Comparison of ENCODE assay signal across 30 cellular contexts in genomic region chr4:5573965-5574364, GRCh38.
"Had no signal": no experiment of that assay in that cellular context is flagged by ENCODE, and none has a peak within 500 bp of the region (broad histone marks: within the 10 kb centered on the region; RNA-seq: fewer than 3 reads in every experiment).

No MANE protein-coding gene starts in this region.

- H3K27ac Mint-ChIP-seq: naive thymus-derived CD4-positive, alpha-beta T cell; natural killer cell; nephron; progenitor cell of endocrine pancreas; stimulated activated memory B cell treated with anti-CD40 and anti-IgM and Interleukin-4, amounts not matched to agents 10 μg/mL and 1 μg/mL and 100 μg/mL, for 72 hours; stimulated activated naive CD8-positive, alpha-beta T cell treated with anti-CD3 and anti-CD28 coated beads, Interleukin-15, amount 100 ng/mL, for 72 hours; type B pancreatic cell had no signal

- H3K4me1 ChIP-seq: parathyroid adenoma, psoas muscle, right lobe of liver, sigmoid colon, suprapubic skin, testis, tibial artery, transverse colon, upper lobe of right lung, uterus had no signal

- H3K36me3 ChIP-seq: ovary, right lobe of liver, transverse colon, uterus had no signal

- H3K27me3 ChIP-seq: ovary, right lobe of liver, sigmoid colon, suprapubic skin, testis, tibial artery, transverse colon, upper lobe of right lung, uterus had no signal

- H3K27ac ChIP-seq: ovary, parathyroid adenoma, psoas muscle, right lobe of liver, sigmoid colon, suprapubic skin, testis, tibial artery, transverse colon, upper lobe of right lung, uterus had no signal

- H3K9ac ChIP-seq: parathyroid adenoma had no signal

- H3K4me3 Mint-ChIP-seq: naive thymus-derived CD4-positive, alpha-beta T cell; natural killer cell; nephron; neural crest cell; stimulated activated memory B cell treated with anti-CD40 and anti-IgM and Interleukin-4, amounts not matched to agents 10 μg/mL and 1 μg/mL and 100 μg/mL, for 72 hours; stimulated activated naive CD8-positive, alpha-beta T cell treated with anti-CD3 and anti-CD28 coated beads, Interleukin-15, amount 100 ng/mL, for 72 hours; type B pancreatic cell had no signal

- H3K9me3 ChIP-seq: ovary, psoas muscle, right lobe of liver, sigmoid colon, suprapubic skin, testis, tibial artery, transverse colon, upper lobe of right lung, uterus had no signal

- DNase-seq: naive thymus-derived CD4-positive, alpha-beta T cell; natural killer cell; occipital lobe; ovary; posterior cingulate gyrus; psoas muscle; right cardiac atrium; right lobe of liver; sigmoid colon; small intestine; stimulated activated CD4-positive, alpha-beta T cell treated with anti-CD3 and anti-CD28 coated beads, Interleukin-1b, Interleukin-23, amount 100 ng/mL, for 48 hours; stimulated activated CD4-positive, alpha-beta T cell treated with anti-CD3 and anti-CD28 coated beads, Interleukin-4, amount 100 ng/mL, for 1 hour; stimulated activated CD4-positive, alpha-beta T cell treated with anti-CD3 and anti-CD28 coated beads, Interleukin-4, amount 100 ng/mL, for 4 hours; stimulated activated CD8-positive, alpha-beta memory T cell treated with anti-CD3 and anti-CD28 coated beads, Interleukin-4, amount 100 ng/mL, for 48 hours; stimulated activated naive CD4-positive, alpha-beta T cell; stimulated activated naive CD8-positive, alpha-beta T cell treated with anti-CD3 and anti-CD28 coated beads, Interleukin-15, amount 100 ng/mL, for 72 hours; stimulated activated naive CD8-positive, alpha-beta T cell treated with anti-CD3 and anti-CD28 coated beads, Interleukin-15, Interleukin-2, amounts not matched to agents 100 U/mL and 50 U/mL, for 24 hours; substantia nigra; testis; tibial artery; transverse colon; upper lobe of right lung; uterus had no signal

- H3K4me1 Mint-ChIP-seq: natural killer cell; nephron; stimulated activated memory B cell treated with anti-CD40 and anti-IgM and Interleukin-4, amounts not matched to agents 10 μg/mL and 1 μg/mL and 100 μg/mL, for 72 hours; stimulated activated naive CD8-positive, alpha-beta T cell treated with anti-CD3 and anti-CD28 coated beads, Interleukin-15, amount 100 ng/mL, for 72 hours had no signal

- H3K36me3 Mint-ChIP-seq: naive thymus-derived CD4-positive, alpha-beta T cell; natural killer cell; stimulated activated memory B cell treated with anti-CD40 and anti-IgM and Interleukin-4, amounts not matched to agents 10 μg/mL and 1 μg/mL and 100 μg/mL, for 72 hours had no signal

- H3K9me3 Mint-ChIP-seq: natural killer cell, nephron, neural crest cell, type B pancreatic cell had no signal

- H2AFZ ChIP-seq: parathyroid adenoma had no signal

- H3K27me3 Mint-ChIP-seq: progenitor cell of endocrine pancreas; stimulated activated memory B cell treated with anti-CD40 and anti-IgM and Interleukin-4, amounts not matched to agents 10 μg/mL and 1 μg/mL and 100 μg/mL, for 72 hours; stimulated activated naive CD8-positive, alpha-beta T cell treated with anti-CD3 and anti-CD28 coated beads, Interleukin-15, amount 100 ng/mL, for 72 hours; type B pancreatic cell had no signal

- ATAC-seq: naive thymus-derived CD4-positive, alpha-beta T cell; natural killer cell; psoas muscle; right cardiac atrium; right lobe of liver; stimulated activated memory B cell treated with anti-CD40 and anti-IgM and Interleukin-4, amounts not matched to agents 10 μg/mL and 1 μg/mL and 100 μg/mL, for 72 hours; stimulated activated naive CD8-positive, alpha-beta T cell treated with anti-CD3 and anti-CD28 coated beads, Interleukin-15, amount 100 ng/mL, for 72 hours; stimulated activated naive CD8-positive, alpha-beta T cell treated with anti-CD3 and anti-CD28 coated beads, Interleukin-15, Interleukin-2, amounts not matched to agents 100 U/mL and 50 U/mL, for 24 hours; upper lobe of right lung had no signal

- H3K4me3 ChIP-seq: ovary, psoas muscle, right lobe of liver, sigmoid colon, suprapubic skin, testis, tibial artery, transverse colon, upper lobe of right lung, uterus had no signal
